10 cellular contexts compared by ENCODE assay signal in the genomic region with DNA sequence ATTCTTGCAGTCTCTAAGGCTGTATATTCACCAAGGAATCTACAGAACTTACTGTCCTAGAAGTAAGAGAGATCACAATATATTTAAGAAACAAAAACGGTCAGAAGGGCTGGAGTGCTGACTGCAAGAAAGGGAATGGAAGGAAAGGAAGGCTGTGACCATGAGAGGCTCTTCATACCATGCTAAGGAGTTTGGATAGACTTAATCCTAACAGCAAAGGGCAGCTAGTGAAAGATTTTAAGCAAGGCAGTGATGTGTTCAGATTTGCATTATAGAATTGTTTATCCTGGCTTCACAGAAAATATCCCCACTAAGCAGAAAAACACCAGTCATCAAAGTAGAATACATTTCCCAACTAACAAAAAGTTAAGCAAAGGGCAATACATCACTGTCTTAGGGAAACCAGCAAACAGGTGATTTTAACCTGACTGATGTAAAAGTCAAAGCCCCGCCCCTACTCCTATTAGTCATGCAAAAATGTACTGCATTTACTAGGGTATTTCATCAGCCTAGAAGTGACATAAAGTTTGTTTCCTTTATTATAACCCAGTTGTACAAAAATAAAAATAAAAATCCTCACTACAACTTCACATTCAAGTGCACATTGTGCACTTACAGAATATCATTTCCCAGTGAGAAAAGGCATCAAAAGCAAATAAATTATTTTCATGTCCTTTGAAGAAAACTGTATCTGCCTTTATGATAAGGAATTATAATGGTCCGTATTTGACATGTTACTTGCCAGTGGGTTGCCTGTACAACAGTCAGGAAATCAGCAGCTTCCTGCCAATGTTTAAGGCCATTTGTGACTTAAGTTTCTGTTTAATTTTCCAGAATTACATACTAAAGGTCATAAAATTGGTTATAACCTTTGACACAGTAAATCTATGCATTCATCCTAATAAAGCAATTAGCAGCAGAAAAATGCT. TPM values are rescaled to one million over a fixed set of nuclear protein-coding genes. Genes with fewer than 3 reads are reported as not detected.
DNase-seq lines count a peak whose midpoint lies in the region; ATAC-seq lines count a peak whose summit lies in the region.
"Had no signal": no experiment of that assay in that cellular context is flagged by ENCODE, and none has a peak within 500 bp of the region (broad histone marks: within the 10 kb centered on the region; RNA-seq: fewer than 3 reads in every experiment).

No MANE protein-coding gene starts in this region.

- H3K9me3 Mint-ChIP-seq in activated CD4-positive, alpha-beta memory T cell treated with anti-CD3 and anti-CD28 coated beads, Interleukin-2, amount 10 ng/mL, durations not matched to agents 7 days and 5 days = no peaks in the 10 kb centered on the region

- H3K9me3 ChIP-seq in iPS-18a (ENCODE audit: control insufficient read depth, low read depth, low read length) (no peaks in the 10 kb centered on the region), aorta (ENCODE audit: control insufficient read depth, low read length) (no peaks in the 10 kb centered on the region)

- peak; percentile 50 for DNase-seq in stimulated activated CD4-positive, alpha-beta T cell treated with anti-CD3 and anti-CD28 coated beads, Interleukin-1b, Interleukin-23, amount 100 ng/mL, for 48 hours
- DNase-seq in stimulated activated CD4-positive, alpha-beta T cell treated with anti-CD3 and anti-CD28 coated beads, Interleukin-12 subunit alpha, Interleukin-12 subunit beta, amount 100 ng/mL, for 4 hours = no peak
- no peak for DNase-seq in activated CD4-positive, alpha-beta memory T cell treated with anti-CD3 and anti-CD28 coated beads, Interleukin-2, amount 10 ng/mL, durations not matched to agents 7 days and 5 days
- no peak for DNase-seq in NCI-H2196 treated with DMSO at 0.1 percent for 48 hours (lab: John Stamatoyannopoulos, UW; ENCODE audit: unreplicated experiment)
- no peak for DNase-seq in aorta
- DNase-seq in posterior vena cava (ENCODE audit: low spot score) = no peak
- DNase-seq: NCI-H1092 had no signal

- H3K27me3 ChIP-seq in iPS-18a (ENCODE audit: control insufficient read depth, insufficient read depth, low read length) (no peaks in the 10 kb centered on the region), aorta (ENCODE audit: control insufficient read depth in 1 of 2, insufficient read depth in 2 of 2, low read length in 1 of 2) (no peaks in the 10 kb centered on the region)

- H3K4me1 ChIP-seq in iPS-18a (ENCODE audit: control insufficient read depth, low read depth, low read length) = peaks cover 9% of the 10 kb centered on the region
- no peaks in the 10 kb centered on the region for H3K4me1 ChIP-seq in aorta (ENCODE audit: control insufficient read depth in 1 of 2, insufficient read depth in 2 of 2, low read length in 2 of 2)

- peaks cover 60% of the 10 kb centered on the region for H3K4me1 Mint-ChIP-seq in activated CD4-positive, alpha-beta memory T cell treated with anti-CD3 and anti-CD28 coated beads, Interleukin-2, amount 10 ng/mL, durations not matched to agents 7 days and 5 days

- no peaks in the 10 kb centered on the region for H3K36me3 ChIP-seq in iPS-18a (ENCODE audit: control insufficient read depth, low read depth, low read length)
- no peaks in the 10 kb centered on the region for H3K36me3 ChIP-seq in aorta (ENCODE audit: control insufficient read depth in 1 of 2, insufficient read depth in 2 of 2, low read length in 1 of 2)

- intact Hi-C loops in aorta (cut with DNase I) (no loop called here), posterior vena cava (cut with DNase I) (no loop called here)

- peaks cover 10% of the 10 kb centered on the region for H3K36me3 Mint-ChIP-seq in activated CD4-positive, alpha-beta memory T cell treated with anti-CD3 and anti-CD28 coated beads, Interleukin-2, amount 10 ng/mL, durations not matched to agents 7 days and 5 days (ENCODE audit: low read depth)

- 66 to 74% methylated on average over 3 of the region's 3 CpGs for WGBS in aorta, 2 donors

- peak overlapping the region; percentile 33 for H3K9ac ChIP-seq in iPS-18a (ENCODE audit: low read length)
- H3K9ac ChIP-seq: parathyroid adenoma had no signal

- H3K27ac Mint-ChIP-seq in activated CD4-positive, alpha-beta memory T cell treated with anti-CD3 and anti-CD28 coated beads, Interleukin-2, amount 10 ng/mL, durations not matched to agents 7 days and 5 days = peak overlapping the region; percentile 34

- H3K4me3 ChIP-seq in iPS-18a (ENCODE audit: low read length) (no peak overlapping the region), aorta (ENCODE audit: low read length in 2 of 2) (no peak overlapping the region)

- no peak for ATAC-seq in HG03139 (IDR thresholded peaks at IDR 0.05; ENCODE audit: unreplicated experiment)
- ATAC-seq in aorta (ENCODE audit: low FRiP score) = no peak

- H3K4me3 Mint-ChIP-seq in activated CD4-positive, alpha-beta memory T cell treated with anti-CD3 and anti-CD28 coated beads, Interleukin-2, amount 10 ng/mL, durations not matched to agents 7 days and 5 days = no peak overlapping the region

- H3K27ac ChIP-seq in iPS-18a (ENCODE audit: low read length) (peak overlapping the region; percentile 52), aorta (ENCODE audit: low read depth in 1 of 2, low read length in 2 of 2) (no peak overlapping the region)
- H3K27ac ChIP-seq: parathyroid adenoma had no signal

- CTCF ChIA-PET in activated CD4-positive, alpha-beta memory T cell treated with anti-CD3 and anti-CD28 coated beads, Interleukin-2, amount 10 ng/mL, durations not matched to agents 7 days and 5 days (lab: Charles Lee) = interaction anchor here (0.8 kb wide), 1 partner anchor 13 kb away, joined by 3 read pairs; no protein-coding TSS in a partner anchor

- POLR2A ChIA-PET in activated CD4-positive, alpha-beta memory T cell treated with anti-CD3 and anti-CD28 coated beads, Interleukin-2, amount 10 ng/mL, durations not matched to agents 7 days and 5 days (lab: Charles Lee) = interaction anchor here (0.7 to 1.1 kb wide), 2 partner anchors 18 to 25 kb away, joined by 3 read pairs; no protein-coding TSS in a partner anchor

- H3K27me3 Mint-ChIP-seq in activated CD4-positive, alpha-beta memory T cell treated with anti-CD3 and anti-CD28 coated beads, Interleukin-2, amount 10 ng/mL, durations not matched to agents 7 days and 5 days = no peaks in the 10 kb centered on the region

RNA-seq across cellular contexts. Expression of a gene that starts 17.2 kb away (rescaled TPM):
- total RNA-seq in activated CD4-positive, alpha-beta memory T cell treated with anti-CD3 and anti-CD28 coated beads, Interleukin-2, amount 10 ng/mL, durations not matched to agents 7 days and 5 days = 100 to 1,000 TPM; 204 to 205 TPM
- total RNA-seq in aorta (100 to 1,000 TPM; 115 to 132 TPM), posterior vena cava (100 to 1,000 TPM; 109 to 127 TPM)
- 10 to 100 TPM; 24.3 to 34.0 TPM for polyA plus RNA-seq in aorta
